Comparison of ENCODE assay signal across 8 cellular contexts in genomic region chr4:169612869-169613859, GRCh38. TPM values are rescaled to one million over a fixed set of nuclear protein-coding genes. Genes with fewer than 3 reads are reported as not detected.
DNase-seq lines count a peak whose midpoint lies in the region; ATAC-seq, FAIRE-seq and TF ChIP-seq lines count a peak whose summit lies in the region.

No MANE protein-coding gene starts in this region.

- peak overlapping the region; percentile 98 to 100 (median 100) for H3K27ac Mint-ChIP-seq in naive thymus-derived CD8-positive, alpha-beta T cell

- H3K9me3 Mint-ChIP-seq in naive thymus-derived CD8-positive, alpha-beta T cell = no peaks in the 10 kb centered on the region

- no peak for FAIRE-seq in RCC 7860 (lab: Jason Lieb, UNC)

- H3K27me3 Mint-ChIP-seq in naive thymus-derived CD8-positive, alpha-beta T cell = no peaks in the 10 kb centered on the region

- POLR2A ChIA-PET in naive thymus-derived CD8-positive, alpha-beta T cell (lab: Charles Lee) = interaction anchor here (0.7 to 4.1 kb wide), 13 partner anchors 8 to 1133 kb away, joined by 3 to 20 read pairs (median 4); partner anchors contain the start of genes CBR4, CLCN3, DDX60L and HPF1

- no peaks in the 10 kb centered on the region for H3K36me3 ChIP-seq in stomach smooth muscle (ENCODE audit: control insufficient read depth in 2 of 2, insufficient read depth in 2 of 2, low read length in 2 of 2)

- peak overlapping the region; percentile 95 to 99 (median 98) for H3K4me3 Mint-ChIP-seq in naive thymus-derived CD8-positive, alpha-beta T cell

- H3K9me3 ChIP-seq in stomach smooth muscle (ENCODE audit: control insufficient read depth in 2 of 2, low read length in 2 of 2) = no peaks in the 10 kb centered on the region

- no peaks in the 10 kb centered on the region for H3K27me3 ChIP-seq in stomach smooth muscle (ENCODE audit: control insufficient read depth in 1 of 2, insufficient read depth in 2 of 2, low read length in 2 of 2)

- H3K27ac ChIP-seq in stomach smooth muscle (ENCODE audit: low read length) = peak overlapping the region; percentile 95

- TF ChIP-seq CTCF in fibroblast of mammary gland (conservative IDR thresholded peaks at IDR 0.05; ENCODE audit: control insufficient read depth, insufficient read depth, low read depth, low read length) = peak; percentile 81

- in situ Hi-C loops in KBM-7 (cut with MboI; ENCODE audit: low pct_unique_long_range_greater_than_20kb, low sequenced_read_pairs) = no loop called here

- ATAC-seq in GM21723 (IDR thresholded peaks at IDR 0.05; ENCODE audit: unreplicated experiment) = peak; percentile 55
- ATAC-seq in naive thymus-derived CD8-positive, alpha-beta T cell = peak; percentile 36 to 41

- H3K4me3 ChIP-seq in fibroblast of mammary gland (ENCODE audit: control insufficient read depth, low read depth, low read length) (peak overlapping the region; percentile 94), stomach smooth muscle (ENCODE audit: low read length in 2 of 2) (peak overlapping the region; percentile 97)

- DNase-seq in DMS53 (lab: John Stamatoyannopoulos, UW) (peak; percentile 84), KBM-7 (peak; percentile 86), RCC 7860 (ENCODE audit: low spot score) (peak; percentile 38), activated T-helper 1 cell treated with Interleukin-2 at 50 U/mL for 16 hours (ENCODE audit: low read depth) (peak; percentile 50), fibroblast of mammary gland (ENCODE audit: low read depth) (peak; percentile 82)
- peak; percentile 48 to 80 (median 70) for DNase-seq in naive thymus-derived CD8-positive, alpha-beta T cell

- H3K4me1 ChIP-seq in stomach smooth muscle (ENCODE audit: control insufficient read depth, insufficient read depth, low read length) = no peaks in the 10 kb centered on the region

- H3K4me1 Mint-ChIP-seq in naive thymus-derived CD8-positive, alpha-beta T cell = peaks cover 9 to 51% (median 42%) of the 10 kb centered on the region in 4 donors

- peak overlapping the region; percentile 55 to 62 for H3K9ac ChIP-seq in stomach smooth muscle (ENCODE audit: low read length in 2 of 2)

- peaks cover 0 to 5% (median 0%) of the 10 kb centered on the region in 3 donors for H3K36me3 Mint-ChIP-seq in naive thymus-derived CD8-positive, alpha-beta T cell

RNA-seq across cellular contexts. Expression of gene NEK1, which starts 0.8 kb away (rescaled TPM):
- total RNA-seq in naive thymus-derived CD8-positive, alpha-beta T cell = 10 to 100 TPM; 17.3 to 19.5 TPM
- polyA plus RNA-seq in naive thymus-derived CD8-positive, alpha-beta T cell = 1 to 10 TPM; 7.1 to 9.0 (median 8.4) TPM

RNA-seq across cellular contexts. Expression of gene CLCN3, which starts 7.2 kb away (rescaled TPM):
- total RNA-seq in naive thymus-derived CD8-positive, alpha-beta T cell = 10 to 100 TPM; 32.8 to 36.1 TPM
- polyA plus RNA-seq in naive thymus-derived CD8-positive, alpha-beta T cell = 10 to 100 TPM; 11.2 to 11.8 (median 11.8) TPM

Comparison
In these comparisons a context has a peak if more than half of its experiments do, and no peak if none do; other contexts are left out.
1. Peak in every context shown above with its lines: DNase-seq, ATAC-seq, H3K4me3 ChIP-seq and H3K27ac ChIP-seq.